Comparison of ENCODE assay signal across 17 cellular contexts in genomic region chr5:126920291-126920690, GRCh38.
A peak's percentile ranks its signal among the peaks of the same experiment; 100 is the strongest.
DNase-seq lines count a peak whose midpoint lies in the region; ATAC-seq and TF ChIP-seq lines count a peak whose summit lies in the region.
"Had no signal": no experiment of that assay in that cellular context is flagged by ENCODE, and none has a peak within 500 bp of the region (broad histone marks: within the 10 kb centered on the region; RNA-seq: fewer than 3 reads in every experiment).

No MANE protein-coding gene starts in this region.

- no peak for TF ChIP-seq CTCF in AG10803 (conservative IDR thresholded peaks at IDR 0.05; ENCODE audit: low read length)
- TF ChIP-seq CTCF in ascending aorta (IDR thresholded peaks at IDR 0.05), result no peak
- no peak for TF ChIP-seq CTCF in fibroblast of villous mesenchyme (IDR thresholded peaks at IDR 0.05; ENCODE audit: insufficient read depth, low read depth, low read length)
- no peak for TF ChIP-seq CTCF in uterus (IDR thresholded peaks at IDR 0.05)

- intact Hi-C loops in ascending aorta (cut with DNase I) (no loop called here), uterus (cut with DNase I; ENCODE audit: low total_unique reads) (no loop called here)

- H3K4me3 ChIP-seq in AG10803 (ENCODE audit: low read length) (no peak overlapping the region), ascending aorta (no peak overlapping the region), fibroblast of villous mesenchyme (ENCODE audit: low read depth, low read length) (no peak overlapping the region), uterus (no peak overlapping the region)
- H3K4me3 ChIP-seq: A549 had no signal

- peaks cover 3 to 9% of the 10 kb centered on the region in 2 donors for H3K4me1 ChIP-seq in ascending aorta
- H3K4me1 ChIP-seq in uterus, result no peaks in the 10 kb centered on the region
- H3K4me1 ChIP-seq: parathyroid adenoma had no signal

- TF ChIP-seq POLR2A in uterus (IDR thresholded peaks at IDR 0.05), result no peak

- peak; percentile 63 for DNase-seq in AG10803 (ENCODE audit: low read depth)
- DNase-seq in ascending aorta (ENCODE audit: low spot score in 2 of 2), result peak in 1 of 2 donors; percentile 63
- DNase-seq in fibroblast of villous mesenchyme (ENCODE audit: low read depth), result peak; percentile 28
- DNase-seq in midbrain (lab: John Stamatoyannopoulos, UW), result peak; percentile 27
- no peak for DNase-seq in uterus
- DNase-seq: activated CD8-positive, alpha-beta T cell treated with anti-CD3 and anti-CD28 coated beads, Interleukin-2, amount 10 ng/mL, durations not matched to agents 7 days and 5 days; CD8-positive, alpha-beta memory T cell; NCI-H1694 treated with DMSO at 0.1 percent for 48 hours; stimulated activated CD4-positive, alpha-beta T cell treated with anti-CD3 and anti-CD28 coated beads, Interleukin-15, amount 100 ng/mL, for 24 hours; SW 1271; WERI-Rb-1 had no signal

- ATAC-seq in GM19035 (IDR thresholded peaks at IDR 0.05; ENCODE audit: unreplicated experiment) (no peak), HG02759 (IDR thresholded peaks at IDR 0.05; ENCODE audit: unreplicated experiment) (no peak), HG03469 (IDR thresholded peaks at IDR 0.05; ENCODE audit: unreplicated experiment) (no peak)
- ATAC-seq: A549; activated CD8-positive, alpha-beta T cell treated with anti-CD3 and anti-CD28 coated beads, Interleukin-2, amount 10 ng/mL, durations not matched to agents 7 days and 5 days; activated T-helper 17 cell treated with anti-CD3 and anti-CD28 coated beads, Interleukin-2, amount 50 U/mL, for 72 hours had no signal

- H3K9me3 ChIP-seq in ascending aorta (no peaks in the 10 kb centered on the region), uterus (no peaks in the 10 kb centered on the region)
- H3K9me3 ChIP-seq: A549 had no signal

- H3K36me3 ChIP-seq in ascending aorta, result peaks cover 0 to under 1% of the 10 kb centered on the region in 2 donors
- H3K36me3 ChIP-seq in uterus, result no peaks in the 10 kb centered on the region
- H3K36me3 ChIP-seq: WERI-Rb-1 had no signal

- peak overlapping the region; percentile 28 to 38 for H3K27ac ChIP-seq in ascending aorta
- H3K27ac ChIP-seq in uterus, result no peak overlapping the region
- H3K27ac ChIP-seq: parathyroid adenoma, WERI-Rb-1 had no signal

- H3K27me3 ChIP-seq in ascending aorta, result no peaks in the 10 kb centered on the region
- no peaks in the 10 kb centered on the region for H3K27me3 ChIP-seq in uterus

Comparison
In these comparisons a context has a peak if more than half of its experiments do, and no peak if none do; other contexts are left out.
1. DNase-seq: peak in AG10803 (single experiment), fibroblast of villous mesenchyme (single experiment) and midbrain (single experiment); none in uterus (0 of 2).
2. H3K27ac ChIP-seq: peak in ascending aorta (2 of 2); none in uterus (0 of 2).